23 cellular contexts compared by ENCODE assay signal in genomic region chr6:82553863-82554531, GRCh38.
"Had no signal": no experiment of that assay in that cellular context is flagged by ENCODE, and none has a peak within 500 bp of the region (broad histone marks: within the 10 kb centered on the region; RNA-seq: fewer than 3 reads in every experiment).

No MANE protein-coding gene starts in this region.

- H3K36me3 Mint-ChIP-seq: immature natural killer cell; naive thymus-derived CD4-positive, alpha-beta T cell; stimulated activated memory B cell treated with anti-CD40 and anti-IgM and Interleukin-4, amounts not matched to agents 10 μg/mL and 1 μg/mL and 100 μg/mL, for 72 hours had no signal

- H3K4me1 ChIP-seq: left ventricle myocardium inferior, pancreas, prostate gland, right lobe of liver, spleen, tibial artery, upper lobe of right lung had no signal

- H3K27me3 Mint-ChIP-seq: stimulated activated memory B cell treated with anti-CD40 and anti-IgM and Interleukin-4, amounts not matched to agents 10 μg/mL and 1 μg/mL and 100 μg/mL, for 72 hours; stimulated activated naive CD8-positive, alpha-beta T cell treated with anti-CD3 and anti-CD28 coated beads, Interleukin-15, Interleukin-2, amounts not matched to agents 100 ng/mL and 50 ng/mL, for 24 hours had no signal

- H3K4me1 Mint-ChIP-seq: immature natural killer cell; naive thymus-derived CD4-positive, alpha-beta T cell; stimulated activated memory B cell treated with anti-CD40 and anti-IgM and Interleukin-4, amounts not matched to agents 10 μg/mL and 1 μg/mL and 100 μg/mL, for 72 hours had no signal

- DNase-seq: central memory CD4-positive, alpha-beta T cell; cortex of kidney; dorsolateral prefrontal cortex; effector CD8-positive, alpha-beta T cell; glutamatergic neuron; immature natural killer cell; left ventricle myocardium inferior; mesenchymal stem cell; naive thymus-derived CD4-positive, alpha-beta T cell; nephron progenitor cell; pancreas; right lobe of liver; spleen; stimulated activated CD4-positive, alpha-beta T cell treated with anti-CD3 and anti-CD28 coated beads, Interleukin-15, amount 100 ng/mL, for 24 hours; stimulated activated CD4-positive, alpha-beta T cell treated with anti-CD3 and anti-CD28 coated beads, Interleukin-1b, Interleukin-23, amount 100 ng/mL, for 48 hours; stimulated activated CD4-positive, alpha-beta T cell treated with anti-CD3 and anti-CD28 coated beads, Interleukin-4, amount 100 ng/mL, for 24 hours; tibial artery; upper lobe of right lung had no signal

- H3K27ac Mint-ChIP-seq: immature natural killer cell; naive thymus-derived CD4-positive, alpha-beta T cell; stimulated activated memory B cell treated with anti-CD40 and anti-IgM and Interleukin-4, amounts not matched to agents 10 μg/mL and 1 μg/mL and 100 μg/mL, for 72 hours; stimulated activated naive CD8-positive, alpha-beta T cell treated with anti-CD3 and anti-CD28 coated beads, Interleukin-15, Interleukin-2, amounts not matched to agents 100 ng/mL and 50 ng/mL, for 24 hours had no signal

- H3K9me3 ChIP-seq: gastroesophageal sphincter, left ventricle myocardium inferior, pancreas, prostate gland, right lobe of liver, tibial artery, upper lobe of right lung had no signal

- H3K27ac ChIP-seq: dorsolateral prefrontal cortex, gastroesophageal sphincter, left ventricle myocardium inferior, pancreas, prostate gland, right lobe of liver, spleen, tibial artery, upper lobe of right lung had no signal

- H3K36me3 ChIP-seq: gastroesophageal sphincter, left ventricle myocardium inferior, pancreas, prostate gland, right lobe of liver, spleen, tibial artery, upper lobe of right lung had no signal

- H3K4me3 Mint-ChIP-seq: immature natural killer cell; naive thymus-derived CD4-positive, alpha-beta T cell; nephron progenitor cell; stimulated activated memory B cell treated with anti-CD40 and anti-IgM and Interleukin-4, amounts not matched to agents 10 μg/mL and 1 μg/mL and 100 μg/mL, for 72 hours; stimulated activated naive CD8-positive, alpha-beta T cell treated with anti-CD3 and anti-CD28 coated beads, Interleukin-15, Interleukin-2, amounts not matched to agents 100 ng/mL and 50 ng/mL, for 24 hours had no signal

- H3K27me3 ChIP-seq: dorsolateral prefrontal cortex, gastroesophageal sphincter, pancreas, right lobe of liver, spleen, tibial artery, upper lobe of right lung had no signal

- ATAC-seq: gastroesophageal sphincter; naive thymus-derived CD4-positive, alpha-beta T cell; pancreas; right lobe of liver; stimulated activated memory B cell treated with anti-CD40 and anti-IgM and Interleukin-4, amounts not matched to agents 10 μg/mL and 1 μg/mL and 100 μg/mL, for 72 hours; upper lobe of right lung had no signal

- H3K4me3 ChIP-seq: dorsolateral prefrontal cortex, gastroesophageal sphincter, left ventricle myocardium inferior, lung, pancreas, prostate gland, right lobe of liver, spleen, tibial artery, upper lobe of right lung had no signal
